8 cellular contexts compared by ENCODE assay signal in genomic region chr16:4115209-4115940, GRCh38. TPM values are rescaled to one million over a fixed set of nuclear protein-coding genes. Genes with fewer than 3 reads are reported as not detected.
DNase-seq lines count a peak whose midpoint lies in the region; ATAC-seq lines count a peak whose summit lies in the region.

No MANE protein-coding gene starts in this region.

- H3K18ac ChIP-seq in mesenchymal stem cell (ENCODE audit: low read depth in 1 of 2, low read length in 2 of 2) = peak overlapping the region; percentile 49 to 58

- H2BK5ac ChIP-seq in mesenchymal stem cell (ENCODE audit: low read depth, low read length, poor library complexity, severe bottlenecking) = no peak overlapping the region

- DNase-seq in COLO829 (ENCODE audit: low spot score) = peak; percentile 50
- peak; percentile 6 for DNase-seq in NCI-H1105 (lab: John Stamatoyannopoulos, UW)
- DNase-seq in activated CD4-positive, alpha-beta T cell treated with anti-CD3 and anti-CD28 coated beads, Interleukin-2, amount 50 U/mL, for 4 hours = peak; percentile 22 to 30
- DNase-seq in effector CD8-positive, alpha-beta T cell (lab: John Stamatoyannopoulos, UW) = peak; percentile 9
- peak; percentile 79 for DNase-seq in mesenchymal stem cell
- peak; percentile 61 for DNase-seq in stimulated activated CD8-positive, alpha-beta memory T cell treated with anti-CD3 and anti-CD28 coated beads, Interleukin-4, amount 100 ng/mL, for 48 hours
- DNase-seq in Karpas-422 = no peak

- peak overlapping the region in 1 of 2 experiments; percentile 4 for H2BK12ac ChIP-seq in mesenchymal stem cell (ENCODE audit: low read length in 2 of 2)

- no peaks in the 10 kb centered on the region for H3K79me2 ChIP-seq in Karpas-422 (ENCODE audit: low read length)

- peak overlapping the region in 1 of 2 experiments; percentile 88 for H3K23ac ChIP-seq in mesenchymal stem cell (ENCODE audit: low read length in 2 of 2)

- H4K91ac ChIP-seq in mesenchymal stem cell (ENCODE audit: low read length) = no peak overlapping the region

- ATAC-seq in GM21576 (IDR thresholded peaks at IDR 0.05; ENCODE audit: unreplicated experiment) = peak; percentile 21

- peak overlapping the region; percentile 73 to 76 for H3K4me3 ChIP-seq in mesenchymal stem cell (ENCODE audit: insufficient read depth in 1 of 2, low read depth in 1 of 2, low read length in 2 of 2)
- H3K4me3 ChIP-seq in Karpas-422 (ENCODE audit: low read length) = no peak overlapping the region

- H3K27ac ChIP-seq in mesenchymal stem cell (ENCODE audit: low read length, poor library complexity, severe bottlenecking) (no peak overlapping the region), Karpas-422 (ENCODE audit: low read length) (no peak overlapping the region)

- peak overlapping the region in 1 of 2 experiments; percentile 44 for H3K14ac ChIP-seq in mesenchymal stem cell (ENCODE audit: low read length in 2 of 2)

- H3K4me1 ChIP-seq in mesenchymal stem cell (ENCODE audit: control insufficient read depth, insufficient read depth, low read depth, low read length) = peaks cover 25% of the 10 kb centered on the region
- peaks cover 19% of the 10 kb centered on the region for H3K4me1 ChIP-seq in Karpas-422 (ENCODE audit: low read length)

- peak overlapping the region; percentile 15 for H2BK15ac ChIP-seq in mesenchymal stem cell (ENCODE audit: low read depth, poor library complexity, severe bottlenecking)

- H3K27me3 ChIP-seq in mesenchymal stem cell (ENCODE audit: control insufficient read depth in 1 of 2, insufficient read depth in 1 of 2, low read length in 2 of 2) (peaks cover 0 to 4% of the 10 kb centered on the region in 2 experiments), Karpas-422 (ENCODE audit: low read length) (no peaks in the 10 kb centered on the region; the same call in 1 of the 2 replicates)

- peak overlapping the region; percentile 64 for H3K9ac ChIP-seq in mesenchymal stem cell (ENCODE audit: low read length)
- no peak overlapping the region for H3K9ac ChIP-seq in Karpas-422 (ENCODE audit: low read length)

- H2BK120ac ChIP-seq in mesenchymal stem cell (ENCODE audit: low read depth, low read length) = peak overlapping the region; percentile 74

- no peaks in the 10 kb centered on the region for H3K9me3 ChIP-seq in mesenchymal stem cell (ENCODE audit: control insufficient read depth, low read length)
- no peaks in the 10 kb centered on the region for H3K9me3 ChIP-seq in Karpas-422 (ENCODE audit: low read length)

- no peaks in the 10 kb centered on the region for H3K9me2 ChIP-seq in Karpas-422 (replicated peaks; ENCODE audit: insufficient read depth, low read length)

- H3K4me2 ChIP-seq in mesenchymal stem cell (ENCODE audit: low read length, poor library complexity, severe bottlenecking) = peak overlapping the region; percentile 95
- H3K4me2 ChIP-seq in Karpas-422 (ENCODE audit: low read depth, low read length, poor library complexity, severe bottlenecking) = no peak overlapping the region

- H2AK5ac ChIP-seq in mesenchymal stem cell (ENCODE audit: low read length, severe bottlenecking) = no peak overlapping the region

- peaks cover 10 to 12% of the 10 kb centered on the region in 2 experiments for H3K36me3 ChIP-seq in mesenchymal stem cell (ENCODE audit: control insufficient read depth in 1 of 2, insufficient read depth in 2 of 2, low read depth in 1 of 2, low read length in 2 of 2)
- no peaks in the 10 kb centered on the region for H3K36me3 ChIP-seq in Karpas-422 (ENCODE audit: insufficient read depth, low read length)

- H4K8ac ChIP-seq in mesenchymal stem cell (ENCODE audit: low read length) = peak overlapping the region; percentile 20

- H2AFZ ChIP-seq in mesenchymal stem cell (ENCODE audit: low read depth, low read length) (peak overlapping the region; percentile 57), Karpas-422 (ENCODE audit: low read length) (no peak overlapping the region)

- H3K4ac ChIP-seq in mesenchymal stem cell (ENCODE audit: low read depth in 1 of 2, low read length in 2 of 2) = peak overlapping the region in 1 of 2 experiments; percentile 32

- peaks cover 20% of the 10 kb centered on the region for H3K79me1 ChIP-seq in mesenchymal stem cell (replicated peaks; ENCODE audit: low read length, poor library complexity, severe bottlenecking)

- H4K20me1 ChIP-seq in Karpas-422 (ENCODE audit: insufficient read depth, low read depth, low read length) = no peaks in the 10 kb centered on the region

- WGBS in mesenchymal stem cell = 9% methylated on average over 62 of the region's 73 CpGs

RNA-seq across cellular contexts. Expression of gene ADCY9, which starts 0.9 kb away (rescaled TPM):
- polyA plus RNA-seq in mesenchymal stem cell (2013, experiment 1 of 2) = 20.7 TPM
- 20.1 TPM for polyA plus RNA-seq in mesenchymal stem cell (2013, experiment 2 of 2)
- 0.11 and 0.14 TPM in 2 replicates for total RNA-seq in Karpas-422 (2014; rRNA removed; shearing (Covaris generic); ENCODE audit: low replicate concordance)
